10 cellular contexts compared by ENCODE assay signal in the genomic region with DNA sequence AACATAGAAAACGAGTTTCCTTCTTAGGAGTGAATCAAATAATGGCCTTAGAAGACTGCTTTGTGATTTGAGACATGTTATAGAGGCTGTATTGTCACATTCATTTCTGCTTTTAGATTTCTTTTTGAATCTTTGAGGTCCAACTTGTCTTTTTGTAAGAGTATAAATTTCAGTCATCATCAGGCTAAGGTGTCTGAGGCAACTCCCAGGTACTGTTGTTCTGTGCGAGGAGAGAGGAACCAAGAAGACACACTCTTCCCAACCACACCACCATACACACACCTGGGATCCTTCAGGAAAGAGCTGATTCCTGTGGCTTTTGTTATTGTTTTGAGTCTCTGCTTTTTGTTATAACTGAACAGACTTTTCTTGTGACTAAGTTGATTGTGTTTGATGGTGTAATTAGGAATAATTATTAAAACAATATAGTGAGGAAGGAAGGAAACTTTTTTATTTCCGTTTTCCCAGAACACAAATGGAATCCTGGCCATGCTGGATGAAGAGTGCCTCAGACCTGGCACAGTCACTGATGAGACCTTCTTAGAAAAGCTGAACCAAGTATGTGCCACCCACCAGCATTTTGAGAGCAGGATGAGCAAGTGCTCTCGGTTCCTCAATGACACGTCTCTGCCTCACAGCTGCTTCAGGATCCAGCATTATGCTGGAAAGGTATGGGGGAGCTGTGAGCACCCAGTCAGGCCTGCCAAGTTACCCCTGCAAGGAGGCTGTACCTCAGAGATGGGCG.
DNase-seq lines count a peak whose midpoint lies in the region; ATAC-seq and TF ChIP-seq lines count a peak whose summit lies in the region.
"Had no signal": no experiment of that assay in that cellular context is flagged by ENCODE, and none has a peak within 500 bp of the region (broad histone marks: within the 10 kb centered on the region; RNA-seq: fewer than 3 reads in every experiment).

No MANE protein-coding gene starts in this region.

- ATAC-seq in PC-3 = no peak

- peak overlapping the region; percentile 64 for H3K27ac ChIP-seq in GM23248
- H3K27ac ChIP-seq in PC-3 (ENCODE audit: low read length) = no peak overlapping the region
- H3K27ac ChIP-seq: lower lobe of right lung had no signal

- in situ Hi-C loops in GM23248 (cut with MboI) = no loop called here

- H3K4me3 ChIP-seq in GM23248 (no peak overlapping the region), PC-3 (ENCODE audit: low read length) (no peak overlapping the region)
- H3K4me3 ChIP-seq: lower lobe of right lung had no signal

- no peak overlapping the region for H3K4me3 Mint-ChIP-seq in neural crest cell

- CTCF ChIA-PET in PC-3 (lab: Charles Lee) = no interaction called here

- peaks cover 45% of the 10 kb centered on the region for H3F3A ChIP-seq in GM23248 (ENCODE audit: insufficient read depth)
- H3F3A ChIP-seq in PC-3 (ENCODE audit: low read length, unreplicated experiment) = no peaks in the 10 kb centered on the region

- H4K20me1 ChIP-seq in GM23248 (ENCODE audit: insufficient read depth) = no peaks in the 10 kb centered on the region
- no peaks in the 10 kb centered on the region for H4K20me1 ChIP-seq in PC-3 (ENCODE audit: low read length)

- H3K27me3 Mint-ChIP-seq in neural crest cell (ENCODE audit: low read depth) = no peaks in the 10 kb centered on the region

- WGBS in GM23248 (ENCODE audit: low coverage in 1 of 2, low lambda C conversion rate in 2 of 2, missing lambda C conversion rate in 2 of 2), 2 experiments = 48 to 54% methylated on average over 6 of the region's 6 CpGs

- peak overlapping the region; percentile 75 for H3K27ac Mint-ChIP-seq in neural crest cell (ENCODE audit: unreplicated experiment)

- peaks cover 50% of the 10 kb centered on the region for H3K4me1 ChIP-seq in GM23248 (ENCODE audit: insufficient read depth)
- peaks cover 40% of the 10 kb centered on the region for H3K4me1 ChIP-seq in PC-3 (ENCODE audit: insufficient read depth, low read length)

- H3K9me3 Mint-ChIP-seq in neural crest cell = no peaks in the 10 kb centered on the region

- peaks cover 26% of the 10 kb centered on the region for H3K79me2 ChIP-seq in GM23248 (ENCODE audit: insufficient read depth)
- H3K79me2 ChIP-seq in PC-3 (ENCODE audit: low read length) = no peaks in the 10 kb centered on the region

- no peaks in the 10 kb centered on the region for H3K4me1 Mint-ChIP-seq in neural crest cell

- no peaks in the 10 kb centered on the region for H3K9me2 ChIP-seq in GM23248 (ENCODE audit: insufficient read depth)
- H3K9me2 ChIP-seq in PC-3 (replicated peaks; ENCODE audit: low read length) = no peaks in the 10 kb centered on the region

- H3K4me2 ChIP-seq in GM23248 (ENCODE audit: unreplicated experiment) (peak overlapping the region; percentile 54), PC-3 (ENCODE audit: low read length) (no peak overlapping the region)

- no peak for TF ChIP-seq CTCF in PC-3 (conservative IDR thresholded peaks at IDR 0.05; ENCODE audit: low read depth, low read length)
- TF ChIP-seq CTCF in neural crest cell (conservative IDR thresholded peaks at IDR 0.05) = no peak

- intact Hi-C loops in PC-3 (cut with micrococcal nuclease) = no loop called here

- DNase-seq in NOMO-1 treated with DMSO at 0.1 percent for 48 hours (lab: John Stamatoyannopoulos, UW; ENCODE audit: unreplicated experiment) = peak; percentile 18
- DNase-seq in NOMO-1 treated with dmso at 0.1 percent for 144 hours (lab: John Stamatoyannopoulos, UW; ENCODE audit: unreplicated experiment) = no peak
- peak; percentile 81 for DNase-seq in GM23248
- peak; percentile 27 for DNase-seq in PC-3
- DNase-seq in neural crest cell (ENCODE audit: low read depth, low spot score) = no peak
- no peak for DNase-seq in glomerular visceral epithelial cell (ENCODE audit: extremely low spot score)
- no peak for DNase-seq in effector CD8-positive, alpha-beta T cell (lab: John Stamatoyannopoulos, UW)
- DNase-seq in NCI-H82 (lab: John Stamatoyannopoulos, UW) = no peak
- DNase-seq: lower lobe of right lung, NCI-H1105 had no signal

- no peak overlapping the region for H3K9ac ChIP-seq in GM23248
- H3K9ac ChIP-seq in PC-3 (ENCODE audit: low read length) = no peak overlapping the region

- H3K36me3 Mint-ChIP-seq in neural crest cell (ENCODE audit: low read depth) = peaks cover 23% of the 10 kb centered on the region

- H3K9me3 ChIP-seq in GM23248 (ENCODE audit: low read depth) (no peaks in the 10 kb centered on the region), PC-3 (ENCODE audit: low read length) (no peaks in the 10 kb centered on the region)
- H3K9me3 ChIP-seq: lower lobe of right lung had no signal

- H2AFZ ChIP-seq in GM23248 (no peak overlapping the region), PC-3 (ENCODE audit: low read length) (no peak overlapping the region)

- peaks cover 80% of the 10 kb centered on the region for H3K36me3 ChIP-seq in GM23248 (ENCODE audit: low read depth)
- H3K36me3 ChIP-seq in PC-3 (ENCODE audit: low read depth, low read length) = peaks cover 55% of the 10 kb centered on the region

- no peaks in the 10 kb centered on the region for H3K27me3 ChIP-seq in GM23248 (replicated peaks; ENCODE audit: insufficient read depth)
- H3K27me3 ChIP-seq in PC-3 (ENCODE audit: low read length) = no peaks in the 10 kb centered on the region

- POLR2A ChIA-PET in PC-3 (lab: Charles Lee; ENCODE audit: unreplicated experiment) = no interaction called here

- no TSS peak for BruUV-seq in PC-3 (replicated peaks; lab: Mats Ljungman, UMichigan)

Comparison
In these comparisons a context has a peak if more than half of its experiments do, and no peak if none do; other contexts are left out.
1. DNase-seq: peak in NOMO-1 treated with DMSO at 0.1 percent for 48 hours (single experiment), GM23248 (single experiment) and PC-3 (single experiment); none in NOMO-1 treated with dmso at 0.1 percent for 144 hours (single experiment), neural crest cell (single experiment), glomerular visceral epithelial cell (single experiment), effector CD8-positive, alpha-beta T cell (single experiment) and NCI-H82 (single experiment).